In genomic region chr15:69760890-69761568, GRCh38 we compare ENCODE assay signal across 8 cellular contexts.
DNase-seq lines count a peak whose midpoint lies in the region; ATAC-seq and TF ChIP-seq lines count a peak whose summit lies in the region.

No MANE protein-coding gene starts in this region.

- no peak overlapping the region for H3K4me2 ChIP-seq in mammary epithelial cell (ENCODE audit: insufficient read depth, low read depth, low read length)
- H3K4me2 ChIP-seq in mesenchymal stem cell (ENCODE audit: low read length, poor library complexity, severe bottlenecking) = no peak overlapping the region

- DNase-seq in activated CD4-positive, CD25-positive, alpha-beta regulatory T cell (lab: John Stamatoyannopoulos, UW) = peak; percentile 37 to 57 (median 52)
- DNase-seq in mammary epithelial cell = peak; percentile 96
- peak; percentile 99 for DNase-seq in mesenchymal stem cell
- peak; percentile 78 to 85 for DNase-seq in stimulated activated CD8-positive, alpha-beta memory T cell treated with anti-CD3 and anti-CD28 coated beads, Interleukin-7, amount 100 ng/mL, for 4 hours (ENCODE audit: low read depth in 2 of 2)
- DNase-seq in globus pallidus (ENCODE audit: low spot score) = no peak
- no peak for DNase-seq in glutamatergic neuron

- peak; percentile 59 for ATAC-seq in GM19035 (IDR thresholded peaks at IDR 0.05; ENCODE audit: unreplicated experiment)

- H3K27ac Mint-ChIP-seq in IgD-negative memory B cell (peak overlapping the region in 2 of 3 donors; percentile 67 to 72), glutamatergic neuron (ENCODE audit: unreplicated experiment) (no peak overlapping the region)

- H2BK120ac ChIP-seq in mesenchymal stem cell (ENCODE audit: low read depth, low read length) = no peak overlapping the region

- H2AK5ac ChIP-seq in mesenchymal stem cell (ENCODE audit: low read length, severe bottlenecking) = no peak overlapping the region

- no peak overlapping the region for H4K8ac ChIP-seq in mesenchymal stem cell (ENCODE audit: low read length)

- H3K4me1 ChIP-seq in mammary epithelial cell (ENCODE audit: insufficient read depth, low read length) (peaks cover 26% of the 10 kb centered on the region), mesenchymal stem cell (ENCODE audit: control insufficient read depth, insufficient read depth, low read depth, low read length) (peaks cover 19% of the 10 kb centered on the region)

- H4K91ac ChIP-seq in mesenchymal stem cell (ENCODE audit: low read length) = no peak overlapping the region

- TF ChIP-seq CTCF in mammary epithelial cell (conservative IDR thresholded peaks at IDR 0.05 in 1 of 2, IDR thresholded peaks at IDR 0.05 in 1 of 2; ENCODE audit: extremely low read depth in 1 of 2, insufficient read depth in 1 of 2, low read depth in 1 of 2, low read length in 2 of 2) = no peak
- TF ChIP-seq CTCF in glutamatergic neuron (IDR thresholded peaks at IDR 0.05; ENCODE audit: partially characterized antibody, unreplicated experiment) = no peak

- no peak overlapping the region for H3K4ac ChIP-seq in mesenchymal stem cell (ENCODE audit: low read depth in 1 of 2, low read length in 2 of 2)

- intact Hi-C loops in mammary epithelial cell (cut with micrococcal nuclease) = no loop called here

- H3K4me3 ChIP-seq in mammary epithelial cell (replicated peaks in 1 of 3; ENCODE audit: insufficient read depth in 1 of 3, low read depth in 2 of 3, low read length in 3 of 3) (no peak overlapping the region), mesenchymal stem cell (ENCODE audit: insufficient read depth in 1 of 2, low read depth in 1 of 2, low read length in 2 of 2) (no peak overlapping the region)

- no peaks in the 10 kb centered on the region for H3K36me3 ChIP-seq in mammary epithelial cell (ENCODE audit: insufficient read depth, low read length)
- H3K36me3 ChIP-seq in mesenchymal stem cell (ENCODE audit: control insufficient read depth in 1 of 2, insufficient read depth in 2 of 2, low read depth in 1 of 2, low read length in 2 of 2) = no peaks in the 10 kb centered on the region

- H2BK12ac ChIP-seq in mesenchymal stem cell (ENCODE audit: low read length in 2 of 2) = peak overlapping the region; percentile 1 to 61

- H3K9ac ChIP-seq in mammary epithelial cell (ENCODE audit: insufficient read depth, low read length) (no peak overlapping the region), mesenchymal stem cell (ENCODE audit: low read length) (peak overlapping the region; percentile 83)

- H3K14ac ChIP-seq in mesenchymal stem cell (ENCODE audit: low read length in 2 of 2) = no peak overlapping the region

- H4K20me1 ChIP-seq in mammary epithelial cell (ENCODE audit: insufficient read depth, low read length) = no peaks in the 10 kb centered on the region

- H3K23ac ChIP-seq in mesenchymal stem cell (ENCODE audit: low read length in 2 of 2) = no peak overlapping the region

- H3K79me1 ChIP-seq in mesenchymal stem cell (replicated peaks; ENCODE audit: low read length, poor library complexity, severe bottlenecking) = no peaks in the 10 kb centered on the region

- H2BK15ac ChIP-seq in mesenchymal stem cell (ENCODE audit: low read depth, poor library complexity, severe bottlenecking) = no peak overlapping the region

- H3K4me1 Mint-ChIP-seq in IgD-negative memory B cell (peaks cover 55 to 62% (median 59%) of the 10 kb centered on the region in 3 donors), glutamatergic neuron (ENCODE audit: low read depth, unreplicated experiment) (no peaks in the 10 kb centered on the region)

- H3K4me3 Mint-ChIP-seq in IgD-negative memory B cell (peak overlapping the region in 3 of 4 donors; percentile 28 to 82 (median 72)), glutamatergic neuron (ENCODE audit: unreplicated experiment) (no peak overlapping the region)

- peak overlapping the region; percentile 6 to 58 for H3K18ac ChIP-seq in mesenchymal stem cell (ENCODE audit: low read depth in 1 of 2, low read length in 2 of 2)

- H3K36me3 Mint-ChIP-seq in IgD-negative memory B cell (peaks cover 5% of the 10 kb centered on the region), glutamatergic neuron (ENCODE audit: unreplicated experiment) (no peaks in the 10 kb centered on the region)

- H3K27me3 Mint-ChIP-seq in IgD-negative memory B cell (no peaks in the 10 kb centered on the region), glutamatergic neuron (ENCODE audit: unreplicated experiment) (peaks cover 4% of the 10 kb centered on the region)

- no peak overlapping the region for H3K27ac ChIP-seq in mammary epithelial cell (ENCODE audit: insufficient read depth, low read depth, low read length)
- peak overlapping the region; percentile 68 for H3K27ac ChIP-seq in mesenchymal stem cell (ENCODE audit: low read length, poor library complexity, severe bottlenecking)

- H3K27me3 ChIP-seq in mammary epithelial cell (ENCODE audit: insufficient read depth, low read length) (peaks cover 12% of the 10 kb centered on the region), mesenchymal stem cell (ENCODE audit: control insufficient read depth in 1 of 2, insufficient read depth in 1 of 2, low read length in 2 of 2) (no peaks in the 10 kb centered on the region)

- H2BK5ac ChIP-seq in mesenchymal stem cell (ENCODE audit: low read depth, low read length, poor library complexity, severe bottlenecking) = no peak overlapping the region

- no peak overlapping the region for H2AFZ ChIP-seq in mammary epithelial cell (ENCODE audit: low read depth, low read length)
- H2AFZ ChIP-seq in mesenchymal stem cell (ENCODE audit: low read depth, low read length) = no peak overlapping the region

- dilution Hi-C loops in mammary epithelial cell (cut with HindIII; ENCODE audit: low sequenced_read_pairs) = no loop called here

- CTCF ChIA-PET in mammary epithelial cell (lab: Charles Lee; ENCODE audit: low non-redundant PET) = interaction anchor here (0.7 kb wide), 1 partner anchor 20 kb away, joined by 7 read pairs; no protein-coding TSS in a partner anchor

- 52% methylated on average over 7 of the region's 7 CpGs for WGBS in mammary epithelial cell (ENCODE audit: low coverage, missing lambda C conversion rate)
- 39% methylated on average over 7 of the region's 7 CpGs for WGBS in mesenchymal stem cell

- H3K9me3 Mint-ChIP-seq in IgD-negative memory B cell (peaks cover 0 to 2% (median 0%) of the 10 kb centered on the region in 3 donors), glutamatergic neuron (ENCODE audit: unreplicated experiment) (no peaks in the 10 kb centered on the region)

- in situ Hi-C loops in mammary epithelial cell (cut with MboI; ENCODE audit: low sequenced_read_pairs in 2 of 2) = no loop called here

- no peaks in the 10 kb centered on the region for H3K79me2 ChIP-seq in mammary epithelial cell (ENCODE audit: insufficient read depth, low read length)

- BruUV-seq in mammary epithelial cell (replicated peaks; lab: Mats Ljungman, UMichigan) = no TSS peak

- H3K9me3 ChIP-seq in mammary epithelial cell (replicated peaks; ENCODE audit: insufficient read depth, low read length) = no peaks in the 10 kb centered on the region
- no peaks in the 10 kb centered on the region for H3K9me3 ChIP-seq in mesenchymal stem cell (ENCODE audit: control insufficient read depth, low read length)

Comparison
In these comparisons a context has a peak if more than half of its experiments do, and no peak if none do; other contexts are left out.
1. DNase-seq: peak in activated CD4-positive, CD25-positive, alpha-beta regulatory T cell (4 of 4), mammary epithelial cell (single experiment), mesenchymal stem cell (single experiment) and stimulated activated CD8-positive, alpha-beta memory T cell treated with anti-CD3 and anti-CD28 coated beads, Interleukin-7, amount 100 ng/mL, for 4 hours (2 of 2); none in globus pallidus (single experiment) and glutamatergic neuron (single experiment).